Comparison of ENCODE assay signal across 10 cellular contexts in genomic region chr3:142866841-142867631, GRCh38. TPM values are rescaled to one million over a fixed set of nuclear protein-coding genes. Genes with fewer than 3 reads are reported as not detected.
DNase-seq lines count a peak whose midpoint lies in the region; ATAC-seq, FAIRE-seq and TF ChIP-seq lines count a peak whose summit lies in the region.
"Had no signal": no experiment of that assay in that cellular context is flagged by ENCODE, and none has a peak within 500 bp of the region (broad histone marks: within the 10 kb centered on the region; RNA-seq: fewer than 3 reads in every experiment).

No MANE protein-coding gene starts in this region.

- H3K4me3 ChIP-seq in trophoblast cell (ENCODE audit: low read depth, low read length), result no peak overlapping the region

- CTCF ChIA-PET in activated CD4-positive, alpha-beta memory T cell treated with anti-CD3 and anti-CD28 coated beads for 36 hours (lab: Charles Lee), result interaction anchor here (1.1 kb wide), 1 partner anchor 38 kb away, joined by 4 read pairs; no protein-coding TSS in a partner anchor

- H2AFZ ChIP-seq in trophoblast cell (ENCODE audit: insufficient read depth, low read length, poor library complexity), result no peak overlapping the region

- peaks cover 4% of the 10 kb centered on the region for H3K9me3 Mint-ChIP-seq in chondrocyte (ENCODE audit: low read depth)
- no peaks in the 10 kb centered on the region for H3K9me3 Mint-ChIP-seq in activated CD4-positive, alpha-beta memory T cell treated with anti-CD3 and anti-CD28 coated beads for 36 hours
- H3K9me3 Mint-ChIP-seq: stimulated activated naive CD8-positive, alpha-beta T cell treated with anti-CD3 and anti-CD28 coated beads, Interleukin-15, amount 100 ng/mL, for 72 hours had no signal

- H2AK5ac ChIP-seq in trophoblast cell (ENCODE audit: low read length), result no peak overlapping the region

- DNase-seq in HT1080 (ENCODE audit: low read depth), result peak; percentile 36
- DNase-seq in NCI-H2196 (lab: John Stamatoyannopoulos, UW; ENCODE audit: unreplicated experiment), result peak; percentile 60
- no peak for DNase-seq in chondrocyte (ENCODE audit: low spot score)
- DNase-seq in trophoblast cell, result peak; percentile 76
- DNase-seq in activated CD4-positive, alpha-beta memory T cell treated with anti-CD3 and anti-CD28 coated beads for 36 hours, result no peak
- no peak for DNase-seq in HTR-8/SVneo (ENCODE audit: insufficient read length, low spot score)
- DNase-seq in hypothalamus (lab: John Stamatoyannopoulos, UW), result no peak
- DNase-seq: left ventricle myocardium superior; stimulated activated naive CD8-positive, alpha-beta T cell treated with anti-CD3 and anti-CD28 coated beads, Interleukin-15, amount 100 ng/mL, for 72 hours had no signal

- no peak overlapping the region for H2BK120ac ChIP-seq in trophoblast cell (ENCODE audit: insufficient read depth, low read length, poor library complexity)

- H2BK5ac ChIP-seq in trophoblast cell (ENCODE audit: low read depth, low read length, poor library complexity), result no peak overlapping the region

- H2BK12ac ChIP-seq in trophoblast cell (ENCODE audit: low read length), result no peak overlapping the region

- no peaks in the 10 kb centered on the region for H3K4me1 ChIP-seq in trophoblast cell (ENCODE audit: control insufficient read depth in 1 of 2, insufficient read depth in 2 of 2, low read length in 2 of 2)

- H3K18ac ChIP-seq in trophoblast cell (ENCODE audit: low read length), result no peak overlapping the region

- ATAC-seq in HG03565 (IDR thresholded peaks at IDR 0.05; ENCODE audit: unreplicated experiment), result no peak
- ATAC-seq: left ventricle myocardium superior; stimulated activated naive CD8-positive, alpha-beta T cell treated with anti-CD3 and anti-CD28 coated beads, Interleukin-15, amount 100 ng/mL, for 72 hours had no signal

- no peak overlapping the region for H3K27ac ChIP-seq in trophoblast cell (ENCODE audit: low read depth, low read length)

- no peak overlapping the region for H4K8ac ChIP-seq in trophoblast cell (ENCODE audit: low read depth, low read length)

- no peaks in the 10 kb centered on the region for H3K36me3 Mint-ChIP-seq in chondrocyte (ENCODE audit: low read depth)
- no peaks in the 10 kb centered on the region for H3K36me3 Mint-ChIP-seq in activated CD4-positive, alpha-beta memory T cell treated with anti-CD3 and anti-CD28 coated beads for 36 hours

- FAIRE-seq in HTR-8/SVneo (lab: Jason Lieb, UNC), result no peak

- no peak overlapping the region for H3K4ac ChIP-seq in trophoblast cell (ENCODE audit: low read depth, low read length)

- no peak overlapping the region for H4K91ac ChIP-seq in trophoblast cell (ENCODE audit: low read depth, low read length)

- no peaks in the 10 kb centered on the region for H3K79me2 ChIP-seq in trophoblast cell (ENCODE audit: control insufficient read depth, insufficient read depth, low read length, poor library complexity)

- peaks cover 3% of the 10 kb centered on the region for H3K27me3 Mint-ChIP-seq in chondrocyte (ENCODE audit: low read depth)
- peaks cover 7% of the 10 kb centered on the region for H3K27me3 Mint-ChIP-seq in activated CD4-positive, alpha-beta memory T cell treated with anti-CD3 and anti-CD28 coated beads for 36 hours

- H3K9me3 ChIP-seq in trophoblast cell (ENCODE audit: insufficient read depth, low read depth, low read length), result no peaks in the 10 kb centered on the region

- no peaks in the 10 kb centered on the region for H3K79me1 ChIP-seq in trophoblast cell (ENCODE audit: low read length)

- H3K9ac ChIP-seq in trophoblast cell (ENCODE audit: low read length), result no peak overlapping the region

- H3K27me3 ChIP-seq in trophoblast cell (ENCODE audit: insufficient read depth, low read length), result no peaks in the 10 kb centered on the region

- H3K36me3 ChIP-seq in trophoblast cell (ENCODE audit: control insufficient read depth in 1 of 2, insufficient read depth in 2 of 2, low read length in 2 of 2), result no peaks in the 10 kb centered on the region

- peaks cover 21% of the 10 kb centered on the region for H3K4me1 Mint-ChIP-seq in chondrocyte (ENCODE audit: low read depth)
- H3K4me1 Mint-ChIP-seq in activated CD4-positive, alpha-beta memory T cell treated with anti-CD3 and anti-CD28 coated beads for 36 hours (ENCODE audit: low read depth), result peaks cover 5% of the 10 kb centered on the region

- peak overlapping the region; percentile 43 for H3K4me2 ChIP-seq in trophoblast cell (ENCODE audit: low read length)

- no peak overlapping the region for H3K4me3 Mint-ChIP-seq in chondrocyte (ENCODE audit: unreplicated experiment)
- H3K4me3 Mint-ChIP-seq in activated CD4-positive, alpha-beta memory T cell treated with anti-CD3 and anti-CD28 coated beads for 36 hours, result no peak overlapping the region
- H3K4me3 Mint-ChIP-seq: stimulated activated naive CD8-positive, alpha-beta T cell treated with anti-CD3 and anti-CD28 coated beads, Interleukin-15, amount 100 ng/mL, for 72 hours had no signal

- no CpG with 5 or more reads among the region's 9 CpGs for WGBS in trophoblast cell (ENCODE audit: extremely low coverage, insufficient coverage, insufficient read length)

- POLR2A ChIA-PET in activated CD4-positive, alpha-beta memory T cell treated with anti-CD3 and anti-CD28 coated beads for 36 hours (lab: Charles Lee), result no interaction called here

- H3K23ac ChIP-seq in trophoblast cell (ENCODE audit: low read length), result no peak overlapping the region

- H3K14ac ChIP-seq in trophoblast cell (ENCODE audit: low read length), result no peak overlapping the region

- no peak overlapping the region for H3K27ac Mint-ChIP-seq in chondrocyte (ENCODE audit: unreplicated experiment)
- no peak overlapping the region for H3K27ac Mint-ChIP-seq in activated CD4-positive, alpha-beta memory T cell treated with anti-CD3 and anti-CD28 coated beads for 36 hours
- H3K27ac Mint-ChIP-seq: stimulated activated naive CD8-positive, alpha-beta T cell treated with anti-CD3 and anti-CD28 coated beads, Interleukin-15, amount 100 ng/mL, for 72 hours had no signal

- H4K12ac ChIP-seq in trophoblast cell (ENCODE audit: low read depth, low read length), result no peak overlapping the region

- intact Hi-C loops in activated CD4-positive, alpha-beta memory T cell treated with anti-CD3 and anti-CD28 coated beads for 36 hours (cut with micrococcal nuclease), result no loop called here

- TF ChIP-seq CTCF in chondrocyte (IDR thresholded peaks at IDR 0.05), result peak; percentile 30

RNA-seq across cellular contexts. Expression of gene PCOLCE2, which starts 21.8 kb away (rescaled TPM):
- total RNA-seq in HT1080 (2014; rRNA removed; shearing (Covaris generic)), result 22.7 and 34.1 TPM in 2 replicates
- polyA plus RNA-seq in HT1080 (2015; cell fraction: cytosol; rRNA removed), result 5.2 and 7.0 TPM in 2 replicates
- 4.9 and 5.8 TPM in 2 replicates for polyA plus RNA-seq in HT1080 (2015; cell fraction: nucleus; rRNA removed)
- 2.6 to 9.3 TPM (median 2.7 TPM) in 3 replicates for total RNA-seq in chondrocyte
- polyA plus RNA-seq in trophoblast cell (2013), result 1.5 and 2.2 TPM in 2 replicates
- total RNA-seq in activated CD4-positive, alpha-beta memory T cell treated with anti-CD3 and anti-CD28 coated beads for 36 hours, result under 1 TPM in 1 of 2 experiments, not detected in 1; 0.57 TPM

Comparison
In these comparisons a context has a peak if more than half of its experiments do, and no peak if none do; other contexts are left out.
1. DNase-seq: peak in HT1080 (single experiment), NCI-H2196 (single experiment) and trophoblast cell (2 of 2); none in chondrocyte (single experiment), activated CD4-positive, alpha-beta memory T cell treated with anti-CD3 and anti-CD28 coated beads for 36 hours (single experiment), HTR-8/SVneo (single experiment) and hypothalamus (0 of 51).